Comparison of ENCODE assay signal across 19 cellular contexts in genomic region chr1:29801561-29801973, GRCh38.
A peak's percentile ranks its signal among the peaks of the same experiment; 100 is the strongest.
DNase-seq lines count a peak whose midpoint lies in the region; ATAC-seq and TF ChIP-seq lines count a peak whose summit lies in the region.
"Had no signal": no experiment of that assay in that cellular context is flagged by ENCODE, and none has a peak within 500 bp of the region (broad histone marks: within the 10 kb centered on the region; RNA-seq: fewer than 3 reads in every experiment).

No MANE protein-coding gene starts in this region.

- peaks cover 36% of the 10 kb centered on the region for H3K4me1 ChIP-seq in A673 (ENCODE audit: insufficient read depth, low read length, poor library complexity, severe bottlenecking)
- no peaks in the 10 kb centered on the region for H3K4me1 ChIP-seq in H9 (ENCODE audit: insufficient read depth, low read length)
- H3K4me1 ChIP-seq in PC-3 (ENCODE audit: insufficient read depth, low read length): peaks cover 3% of the 10 kb centered on the region; the same call in 1 of the 2 replicates
- H3K4me1 ChIP-seq: uterus had no signal

- no peak overlapping the region for H3K23ac ChIP-seq in H9 (ENCODE audit: insufficient read length, low read depth, low read length)

- H2BK15ac ChIP-seq in H9 (ENCODE audit: low read depth, low read length): no peak overlapping the region

- WGBS in H9 (ENCODE audit: extremely low coverage, insufficient read length, low lambda C conversion rate): no CpG with 5 or more reads among the region's 8 CpGs

- H3K23me2 ChIP-seq in H9 (ENCODE audit: insufficient read length, low read depth, low read length, poor library complexity, severe bottlenecking): no peaks in the 10 kb centered on the region

- peak overlapping the region; percentile 50; the same call in 1 of the 2 replicates for H3K14ac ChIP-seq in H9 (ENCODE audit: insufficient read depth, low read length)

- H3K9ac ChIP-seq in H9 (ENCODE audit: extremely low read depth, insufficient read length, low read length): no peak overlapping the region
- no peak overlapping the region for H3K9ac ChIP-seq in PC-3 (ENCODE audit: low read length)

- H3K9me3 Mint-ChIP-seq in H9 (no peaks in the 10 kb centered on the region; a peak in 1 of 5 replicates), T-cell (no peaks in the 10 kb centered on the region)
- H3K9me3 Mint-ChIP-seq: stimulated activated naive CD8-positive, alpha-beta T cell treated with anti-CD3 and anti-CD28 coated beads, Interleukin-15, Interleukin-2, amounts not matched to agents 100 ng/mL and 50 ng/mL, for 24 hours had no signal

- H3K4me3 Mint-ChIP-seq in H9 (no peak overlapping the region), T-cell (no peak overlapping the region)
- H3K4me3 Mint-ChIP-seq: stimulated activated naive CD8-positive, alpha-beta T cell treated with anti-CD3 and anti-CD28 coated beads, Interleukin-15, Interleukin-2, amounts not matched to agents 100 ng/mL and 50 ng/mL, for 24 hours; T-helper 17 cell had no signal

- H2BK12ac ChIP-seq in H9 (ENCODE audit: insufficient read length, low read depth, low read length): no peak overlapping the region

- H3K79me1 ChIP-seq in H9 (ENCODE audit: insufficient read depth, low read depth, low read length, poor library complexity, severe bottlenecking): no peaks in the 10 kb centered on the region

- no peaks in the 10 kb centered on the region for H3F3A ChIP-seq in PC-3 (ENCODE audit: low read length, unreplicated experiment)

- no peaks in the 10 kb centered on the region for H3K27me3 Mint-ChIP-seq in H9 (ENCODE audit: low read depth)
- H3K27me3 Mint-ChIP-seq in T-cell: peaks cover 13 to 15% of the 10 kb centered on the region in 2 donors

- H4K20me1 ChIP-seq in H9 (ENCODE audit: control insufficient read depth, insufficient read depth, insufficient read length): no peaks in the 10 kb centered on the region
- no peaks in the 10 kb centered on the region for H4K20me1 ChIP-seq in PC-3 (ENCODE audit: low read length)

- H3K4ac ChIP-seq in H9 (ENCODE audit: low read depth, low read length): no peak overlapping the region

- H3K27me3 ChIP-seq in A673 (replicated peaks; ENCODE audit: insufficient read depth, low read depth, low read length, poor library complexity): no peaks in the 10 kb centered on the region
- H3K27me3 ChIP-seq in H9 (ENCODE audit: insufficient read depth, low read length): no peaks in the 10 kb centered on the region
- H3K27me3 ChIP-seq in PC-3 (ENCODE audit: low read length): peaks cover 11% of the 10 kb centered on the region
- H3K27me3 ChIP-seq: uterus had no signal

- no peaks in the 10 kb centered on the region for H3K79me2 ChIP-seq in H9 (ENCODE audit: insufficient read depth, low read length)
- no peaks in the 10 kb centered on the region for H3K79me2 ChIP-seq in PC-3 (ENCODE audit: low read length)

- ATAC-seq in PC-3 (no peak), T-cell (replicated peaks in 1 of 4) (no peak)
- ATAC-seq: T-helper 17 cell had no signal

- H4K5ac ChIP-seq in H9 (ENCODE audit: insufficient read length, low read depth, low read length): no peak overlapping the region

- H4K8ac ChIP-seq in H9 (replicated peaks; ENCODE audit: insufficient read length, low read depth, low read length): no peak overlapping the region

- no peaks in the 10 kb centered on the region for H3K9me3 ChIP-seq in A673 (ENCODE audit: low read depth, low read length, poor library complexity, severe bottlenecking)
- H3K9me3 ChIP-seq in H9 (ENCODE audit: control insufficient read depth, low read depth, low read length): no peaks in the 10 kb centered on the region
- no peaks in the 10 kb centered on the region for H3K9me3 ChIP-seq in PC-3 (ENCODE audit: low read length)
- H3K9me3 ChIP-seq: esophagus squamous epithelium, prostate gland, uterus had no signal

- peaks cover 0 to 3% of the 10 kb centered on the region in 2 experiments; a peak in 1 of 4 replicates for H3K4me1 Mint-ChIP-seq in H9
- no peaks in the 10 kb centered on the region for H3K4me1 Mint-ChIP-seq in T-cell

- H3K56ac ChIP-seq in H9 (ENCODE audit: insufficient read length, low read depth, low read length): no peak overlapping the region

- DNase-seq in NCI-H2107 treated with DMSO at 0.1 percent for 48 hours (lab: John Stamatoyannopoulos, UW; ENCODE audit: unreplicated experiment) (peak; percentile 18), NCI-H2107 (lab: John Stamatoyannopoulos, UW) (no peak), A673 (ENCODE audit: low spot score) (no peak), H9 (no peak), medulla oblongata (ENCODE audit: extremely low spot score) (peak; percentile 5), PC-3 (no peak), T-cell (no peak)
- no peak for DNase-seq in stimulated activated CD4-positive, alpha-beta T cell treated with anti-CD3 and anti-CD28 coated beads, Interleukin-4, amount 100 ng/mL, for 24 hours
- DNase-seq: activated CD4-positive, alpha-beta T cell treated with anti-CD3 and anti-CD28 coated beads for 1 hour; activated T-cell treated with anti-CD3 and anti-CD28 coated beads, Interleukin-2, amount 50 U/mL, for 48 hours; central memory CD4-positive, alpha-beta T cell; dermis blood vessel endothelial cell; esophagus squamous epithelium; foreskin melanocyte; mesenchymal stem cell; T-helper 17 cell had no signal

- no peak overlapping the region for H2AK5ac ChIP-seq in H9 (ENCODE audit: insufficient read length, low read length)

- H2BK5ac ChIP-seq in H9 (ENCODE audit: insufficient read length, low read length): no peak overlapping the region

- H3K36me3 Mint-ChIP-seq in H9 (ENCODE audit: insufficient read depth in 1 of 3, low read depth in 3 of 3) (no peaks in the 10 kb centered on the region), T-cell (no peaks in the 10 kb centered on the region)

- H3K36me3 ChIP-seq in A673 (ENCODE audit: insufficient read depth, low read length, poor library complexity, severe bottlenecking) (no peaks in the 10 kb centered on the region), PC-3 (ENCODE audit: low read depth, low read length) (no peaks in the 10 kb centered on the region)
- H3K36me3 ChIP-seq: esophagus squamous epithelium, prostate gland, uterus had no signal

- TF ChIP-seq CTCF in A673 (conservative IDR thresholded peaks at IDR 0.05; ENCODE audit: low read depth, low read length) (no peak), H9 (conservative IDR thresholded peaks at IDR 0.05) (no peak), PC-3 (conservative IDR thresholded peaks at IDR 0.05; ENCODE audit: low read depth, low read length) (no peak)

- no peak overlapping the region for H3T11ph ChIP-seq in H9 (ENCODE audit: low read length)

- no peaks in the 10 kb centered on the region for H3K9me2 ChIP-seq in PC-3 (replicated peaks; ENCODE audit: low read length)

- BruUV-seq in A673 (replicated peaks; lab: Mats Ljungman, UMichigan) (no TSS peak), PC-3 (replicated peaks; lab: Mats Ljungman, UMichigan) (no TSS peak)

- no peak overlapping the region for H3K27ac Mint-ChIP-seq in H9
- no peak overlapping the region for H3K27ac Mint-ChIP-seq in T-cell
- H3K27ac Mint-ChIP-seq: stimulated activated naive CD8-positive, alpha-beta T cell treated with anti-CD3 and anti-CD28 coated beads, Interleukin-15, Interleukin-2, amounts not matched to agents 100 ng/mL and 50 ng/mL, for 24 hours; T-helper 17 cell had no signal

- no peak overlapping the region for H2BK120ac ChIP-seq in H9 (ENCODE audit: low read depth, low read length, poor library complexity, severe bottlenecking)

- POLR2A ChIA-PET in A673 (lab: Charles Lee; ENCODE audit: low non-redundant PET): no interaction called here
- POLR2A ChIA-PET in PC-3 (lab: Charles Lee; ENCODE audit: unreplicated experiment): no interaction called here
- POLR2A ChIA-PET in T-cell (lab: Charles Lee): no interaction called here

- H3K4me3 ChIP-seq in A673 (ENCODE audit: low read depth, low read length, poor library complexity, severe bottlenecking): no peak overlapping the region
- H3K4me3 ChIP-seq in PC-3 (ENCODE audit: low read length): no peak overlapping the region
- H3K4me3 ChIP-seq: esophagus squamous epithelium, prostate gland, uterus had no signal

- no peak overlapping the region for H3K18ac ChIP-seq in H9 (ENCODE audit: insufficient read length, low read depth, low read length)

- no peak overlapping the region for H4K91ac ChIP-seq in H9 (ENCODE audit: insufficient read length, low read depth, low read length)

- intact Hi-C loops in A673 (cut with micrococcal nuclease; ENCODE audit: unreplicated experiment): no loop called here
- intact Hi-C loops in PC-3 (cut with micrococcal nuclease): no loop called here

- CTCF ChIA-PET in A673 (lab: Charles Lee): no interaction called here
- CTCF ChIA-PET in PC-3 (lab: Charles Lee): no interaction called here
- CTCF ChIA-PET in T-cell (lab: Charles Lee): no interaction called here

- H3K27ac ChIP-seq in A673 (ENCODE audit: low read depth, low read length, poor library complexity, severe bottlenecking): peak overlapping the region; percentile 56
- H3K27ac ChIP-seq in H9 (ENCODE audit: insufficient read length, low read depth, low read length): no peak overlapping the region
- H3K27ac ChIP-seq in PC-3 (ENCODE audit: low read length): no peak overlapping the region
- H3K27ac ChIP-seq: esophagus squamous epithelium, prostate gland had no signal

- no peak overlapping the region for H2BK20ac ChIP-seq in H9 (ENCODE audit: low read depth, low read length, poor library complexity, severe bottlenecking)

- H2AFZ ChIP-seq in H9 (ENCODE audit: low read length): no peak overlapping the region
- no peak overlapping the region; the same call in 1 of the 2 replicates for H2AFZ ChIP-seq in PC-3 (ENCODE audit: low read length)

- H3K4me2 ChIP-seq in H9 (ENCODE audit: insufficient read depth, insufficient read length, low read length) (no peak overlapping the region), PC-3 (ENCODE audit: low read length) (no peak overlapping the region)

Comparison
In these comparisons a context has a peak if more than half of its experiments do, and no peak if none do; other contexts are left out.
1. DNase-seq: peak in NCI-H2107 treated with DMSO at 0.1 percent for 48 hours (single experiment) and medulla oblongata (single experiment); none in NCI-H2107 (single experiment), A673 (single experiment), H9 (single experiment), PC-3 (single experiment), stimulated activated CD4-positive, alpha-beta T cell treated with anti-CD3 and anti-CD28 coated beads, Interleukin-4, amount 100 ng/mL, for 24 hours (single experiment) and T-cell (0 of 34).